1 cellular context compared by ENCODE assay signal in the genomic region with DNA sequence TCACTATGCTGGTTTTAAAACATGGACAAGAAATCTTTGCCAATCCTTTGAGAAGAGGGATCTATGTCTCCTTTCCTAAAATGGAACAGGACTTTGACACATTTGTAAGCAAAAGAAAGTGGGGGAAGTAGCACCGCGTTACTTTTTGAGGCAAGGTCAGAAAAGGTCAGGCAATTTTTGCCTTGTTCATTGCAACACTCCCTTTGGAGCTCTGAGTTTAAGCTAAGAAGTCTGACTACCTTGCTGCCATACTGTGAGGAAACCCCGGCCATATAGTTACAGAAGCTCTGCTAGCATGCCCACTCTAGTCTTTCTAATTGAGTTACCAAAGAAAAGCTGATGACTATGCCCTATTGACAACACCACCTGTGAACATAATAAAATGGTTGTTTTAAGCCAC.
TF ChIP-seq lines count a peak whose summit lies in the region.

No MANE protein-coding gene starts in this region.

TF ChIP-seq in HepG2, 621 proteins besides CTCF, POLR2A, EP300 and RAD21:
- TF ChIP-seq NFKB2 (CRISPR knock-in tag; IDR thresholded peaks at IDR 0.05; ENCODE audit: borderline replicate concordance) (no peak), NR2F6 (IDR thresholded peaks at IDR 0.05) (no peak), NR2F6 (CRISPR knock-in tag; IDR thresholded peaks at IDR 0.05) (0 out of 2 replicates have a peak, but pooled peaks have one; percentile 18)
